15 cellular contexts compared by ENCODE assay signal in the genomic region with DNA sequence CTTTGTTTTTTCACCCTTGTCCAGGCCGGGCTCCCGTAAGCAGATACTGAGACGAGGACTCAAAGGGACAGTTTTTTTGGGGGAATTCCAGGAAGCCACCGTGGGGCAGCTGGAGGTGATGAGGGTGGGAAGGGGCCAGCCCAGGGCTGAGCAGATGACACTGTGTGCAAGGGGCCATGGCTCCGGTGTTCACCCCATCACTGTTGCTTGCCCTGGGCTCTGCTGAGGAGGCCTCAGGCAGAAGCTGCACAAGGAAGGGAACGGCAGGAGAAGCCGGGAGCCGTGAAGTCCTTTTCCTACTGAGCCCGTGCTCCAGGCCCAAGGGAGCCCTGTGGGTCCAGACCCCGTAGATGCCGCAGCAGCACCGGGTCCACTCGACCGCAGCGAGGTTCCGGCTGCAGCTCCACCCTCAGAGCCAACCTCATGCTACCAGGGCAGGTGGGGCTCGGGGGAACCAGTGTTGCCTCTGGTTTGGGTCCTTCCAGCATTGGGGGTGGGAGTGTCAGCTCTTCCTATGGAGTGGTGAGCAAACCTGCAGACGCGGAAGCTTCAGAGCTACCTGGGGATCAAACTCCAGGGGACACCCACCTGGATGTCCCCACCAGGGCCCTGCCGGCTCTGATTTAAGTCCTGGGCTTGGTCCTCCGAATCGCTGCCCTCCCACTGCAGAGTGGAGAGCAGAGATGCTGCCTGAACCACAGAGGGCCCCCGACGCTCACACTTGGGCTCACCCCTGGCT. TPM values are rescaled to one million over a fixed set of nuclear protein-coding genes. Genes with fewer than 3 reads are reported as not detected.
DNase-seq lines count a peak whose midpoint lies in the region; ATAC-seq and TF ChIP-seq lines count a peak whose summit lies in the region.
"Had no signal": no experiment of that assay in that cellular context is flagged by ENCODE, and none has a peak within 500 bp of the region (broad histone marks: within the 10 kb centered on the region; RNA-seq: fewer than 3 reads in every experiment).

No MANE protein-coding gene starts in this region.

- no peak overlapping the region; the same call in 1 of the 2 replicates for H3K14ac ChIP-seq in H9 (ENCODE audit: insufficient read depth, low read length)

- no peak overlapping the region for H3K9ac ChIP-seq in H9 (ENCODE audit: extremely low read depth, insufficient read length, low read length)

- no peak overlapping the region for H2BK15ac ChIP-seq in H9 (ENCODE audit: low read depth, low read length)

- no peak overlapping the region for H3K18ac ChIP-seq in H9 (ENCODE audit: insufficient read length, low read depth, low read length)

- H3K27me3 Mint-ChIP-seq in CD14-positive monocyte (ENCODE audit: low read depth in 3 of 3) (peaks cover 3 to 13% (median 10%) of the 10 kb centered on the region in 3 donors), H9 (ENCODE audit: low read depth) (peaks cover 2% of the 10 kb centered on the region; the same call in 1 of the 2 replicates), brain (peaks cover 3% of the 10 kb centered on the region), natural killer cell (ENCODE audit: low read depth in 2 of 2) (peaks cover 0 to 4% of the 10 kb centered on the region in 2 donors)

- H3K4me3 Mint-ChIP-seq in CD14-positive monocyte (no peak overlapping the region), H9 (peak overlapping the region in 1 of 2 experiments; percentile 72; a peak in 1 of 5 replicates), brain (peak overlapping the region in 3 of 5 experiments; percentile 75 to 81 (median 77)), natural killer cell (peak overlapping the region; percentile 78)

- H3K9me3 ChIP-seq in H9 (ENCODE audit: control insufficient read depth, low read depth, low read length), result no peaks in the 10 kb centered on the region

- peaks cover 6% of the 10 kb centered on the region for H3K23me2 ChIP-seq in H9 (ENCODE audit: insufficient read length, low read depth, low read length, poor library complexity, severe bottlenecking)

- no peaks in the 10 kb centered on the region for H3K36me3 Mint-ChIP-seq in CD14-positive monocyte
- H3K36me3 Mint-ChIP-seq in H9 (ENCODE audit: insufficient read depth in 1 of 3, low read depth in 3 of 3), result no peaks in the 10 kb centered on the region
- no peaks in the 10 kb centered on the region for H3K36me3 Mint-ChIP-seq in brain
- no peaks in the 10 kb centered on the region for H3K36me3 Mint-ChIP-seq in natural killer cell

- H3K79me1 ChIP-seq in H9 (ENCODE audit: insufficient read depth, low read depth, low read length, poor library complexity, severe bottlenecking), result no peaks in the 10 kb centered on the region

- H2BK120ac ChIP-seq in H9 (ENCODE audit: low read depth, low read length, poor library complexity, severe bottlenecking), result no peak overlapping the region

- WGBS in H9 (ENCODE audit: extremely low coverage, insufficient read length, low lambda C conversion rate), result no CpG with 5 or more reads among the region's 24 CpGs

- DNase-seq in CD14-positive monocyte (ENCODE audit: low spot score) (peak; percentile 46), H9 (peak; percentile 25), natural killer cell (no peak), UCSD-AML1 (lab: John Stamatoyannopoulos, UW; ENCODE audit: unreplicated experiment) (no peak), MV-4-11 (lab: John Stamatoyannopoulos, UW) (no peak)
- DNase-seq: activated gamma-delta T cell treated with Interleukin-2 at 50 U/mL for 16 hours, KBM-7, NCI-H1694, NCI-H526 treated with DMSO at 0.1 percent for 48 hours, SIG-M5, substantia nigra had no signal

- no peak overlapping the region for H2BK20ac ChIP-seq in H9 (ENCODE audit: low read depth, low read length, poor library complexity, severe bottlenecking)

- ATAC-seq in natural killer cell (no peak), GM21723 (IDR thresholded peaks at IDR 0.05; ENCODE audit: unreplicated experiment) (no peak), GM18519 (IDR thresholded peaks at IDR 0.05; ENCODE audit: low FRiP score, unreplicated experiment) (no peak)

- TF ChIP-seq CTCF in CD14-positive monocyte (IDR thresholded peaks at IDR 0.05) (no peak), H9 (conservative IDR thresholded peaks at IDR 0.05) (no peak), brain (conservative IDR thresholded peaks at IDR 0.05) (no peak), natural killer cell (IDR thresholded peaks at IDR 0.05) (no peak)

- no peak overlapping the region for H2BK5ac ChIP-seq in H9 (ENCODE audit: insufficient read length, low read length)

- H3K9me3 Mint-ChIP-seq in CD14-positive monocyte (peaks cover 0 to 2% (median 0%) of the 10 kb centered on the region in 7 donors), H9 (no peaks in the 10 kb centered on the region), brain (peaks cover 0 to 4% (median 0%) of the 10 kb centered on the region in 5 experiments), natural killer cell (no peaks in the 10 kb centered on the region)

- no peaks in the 10 kb centered on the region for H4K20me1 ChIP-seq in H9 (ENCODE audit: control insufficient read depth, insufficient read depth, insufficient read length)

- no peak overlapping the region for H3K4me2 ChIP-seq in H9 (ENCODE audit: insufficient read depth, insufficient read length, low read length)

- no peak overlapping the region for H4K5ac ChIP-seq in H9 (ENCODE audit: insufficient read length, low read depth, low read length)

- H3K27ac ChIP-seq in H9 (ENCODE audit: insufficient read length, low read depth, low read length), result no peak overlapping the region

- H3K4me1 Mint-ChIP-seq in CD14-positive monocyte (peaks cover 14% of the 10 kb centered on the region), H9 (peaks cover 16 to 30% of the 10 kb centered on the region in 2 experiments), brain (peaks cover 34% of the 10 kb centered on the region), natural killer cell (peaks cover 16% of the 10 kb centered on the region in 2 donors)

- H3K4me1 ChIP-seq in H9 (ENCODE audit: insufficient read depth, low read length), result no peaks in the 10 kb centered on the region

- no peak overlapping the region for H3K56ac ChIP-seq in H9 (ENCODE audit: insufficient read length, low read depth, low read length)

- no peaks in the 10 kb centered on the region for H3K79me2 ChIP-seq in H9 (ENCODE audit: insufficient read depth, low read length)

- H3T11ph ChIP-seq in H9 (ENCODE audit: low read length), result no peak overlapping the region

- no peak overlapping the region for H4K8ac ChIP-seq in H9 (replicated peaks; ENCODE audit: insufficient read length, low read depth, low read length)

- H3K27ac Mint-ChIP-seq in CD14-positive monocyte, result peak overlapping the region in 3 of 7 donors; percentile 2 to 69 (median 58)
- H3K27ac Mint-ChIP-seq in H9, result no peak overlapping the region; a peak in 1 of 7 replicates
- peak overlapping the region in 2 of 5 experiments; percentile 61 to 88 for H3K27ac Mint-ChIP-seq in brain
- H3K27ac Mint-ChIP-seq in natural killer cell, result peak overlapping the region; percentile 85 to 90

- no peak overlapping the region for H2BK12ac ChIP-seq in H9 (ENCODE audit: insufficient read length, low read depth, low read length)

- no peaks in the 10 kb centered on the region for H3K27me3 ChIP-seq in H9 (ENCODE audit: insufficient read depth, low read length)

- no peak overlapping the region for H3K4ac ChIP-seq in H9 (ENCODE audit: low read depth, low read length)

- H3K23ac ChIP-seq in H9 (ENCODE audit: insufficient read length, low read depth, low read length), result no peak overlapping the region

- H2AK5ac ChIP-seq in H9 (ENCODE audit: insufficient read length, low read length), result no peak overlapping the region

- intact Hi-C loops in CD14-positive monocyte (cut with micrococcal nuclease) (loop anchor here in 1 of 2 donors (10.0 kb wide), 1 partner anchor 224 kb away; no protein-coding TSS in a partner anchor), natural killer cell (cut with micrococcal nuclease) (no loop called here)

- H4K91ac ChIP-seq in H9 (ENCODE audit: insufficient read length, low read depth, low read length), result no peak overlapping the region

- no peak overlapping the region for H2AFZ ChIP-seq in H9 (ENCODE audit: low read length)

RNA-seq across cellular contexts. Expression of a gene that starts 4.2 kb away (rescaled TPM):
- not detected for polyA plus RNA-seq in CD14-positive monocyte
- 1.4 and 1.7 TPM in 2 replicates for total RNA-seq in H9 (2021)
- 0.27 TPM for polyA plus RNA-seq in brain (ENCODE audit: insufficient read depth, low read depth, low replicate concordance)
- total RNA-seq in natural killer cell, result 1 to 10 TPM; 2.1 to 3.9 (median 2.9) TPM
- total RNA-seq: mononuclear cell had no signal

RNA-seq across cellular contexts. Expression of a gene that starts 8.3 kb away (rescaled TPM):
- polyA plus RNA-seq in CD14-positive monocyte (not detected), brain (ENCODE audit: insufficient read depth, low read depth, low replicate concordance) (6.5 TPM)
- total RNA-seq in H9 (2021) (9.6 and 11.3 TPM in 2 replicates), natural killer cell (under 1 TPM in 1 of 3 donors, not detected in 2; 0.41 TPM)

RNA-seq across cellular contexts. Expression of a gene that starts 19.9 kb away (rescaled TPM):
- polyA plus RNA-seq in CD14-positive monocyte, result 100 to 1,000 TPM in 1 of 2 donors, 10 to 100 TPM in 1; 41.9 to 111 TPM
- 382 and 400 TPM in 2 replicates for total RNA-seq in H9 (2021)
- 689 TPM for polyA plus RNA-seq in brain (ENCODE audit: insufficient read depth, low read depth, low replicate concordance)
- 100 to 1,000 TPM; 285 to 304 (median 289) TPM for total RNA-seq in natural killer cell

Comparison
In these comparisons a context has a peak if more than half of its experiments do, and no peak if none do; other contexts are left out.
1. DNase-seq: peak in CD14-positive monocyte (single experiment) and H9 (single experiment); none in natural killer cell (single experiment), UCSD-AML1 (single experiment) and MV-4-11 (single experiment).
2. H3K27ac Mint-ChIP-seq: peak in natural killer cell (2 of 2); none in H9 (0 of 3).
3. H3K4me3 Mint-ChIP-seq: peak in brain (3 of 5) and natural killer cell (single experiment); none in CD14-positive monocyte (0 of 2).